In the genomic region with DNA sequence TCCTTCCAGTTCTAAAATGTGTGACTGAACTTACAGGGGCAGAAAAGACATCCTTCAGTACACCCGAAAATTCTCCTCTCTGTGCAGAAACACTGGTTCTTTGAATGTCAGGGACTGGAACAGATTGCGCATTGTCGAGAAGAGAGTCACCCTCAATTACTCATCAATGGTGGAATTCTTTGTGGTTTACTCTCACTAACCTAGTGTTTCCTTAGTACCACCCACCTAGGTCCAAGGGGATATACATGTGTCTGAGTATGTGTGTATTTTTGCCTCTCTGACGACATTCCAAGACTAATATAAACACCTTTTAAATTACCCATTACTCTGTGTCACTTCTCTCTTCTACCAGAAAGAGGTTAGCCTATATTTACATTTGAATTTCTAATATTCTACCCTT, we compare ENCODE assay signal across 1 cellular context.
TF ChIP-seq lines count a peak whose summit lies in the region.

No MANE protein-coding gene starts in this region.

TF ChIP-seq in SK-N-SH treated with all-trans-retinoic acid at 6 μM for 48 hours, 23 proteins besides CTCF, POLR2A, EP300 and RAD21 (continued from another document):
- TF ChIP-seq PATZ1 (CRISPR knock-in tag; IDR thresholded peaks at IDR 0.05; ENCODE audit: borderline replicate concordance) (no peak), TOX (CRISPR knock-in tag; IDR thresholded peaks at IDR 0.05; ENCODE audit: borderline replicate concordance) (no peak), ZNF8 (CRISPR knock-in tag; IDR thresholded peaks at IDR 0.05) (no peak), RARB (CRISPR knock-in tag; IDR thresholded peaks at IDR 0.05) (no peak), ZNF70 (CRISPR knock-in tag; IDR thresholded peaks at IDR 0.05) (no peak), TSHZ2 (CRISPR knock-in tag; IDR thresholded peaks at IDR 0.05) (no peak), ZC3H10 (CRISPR knock-in tag; IDR thresholded peaks at IDR 0.05) (no peak)
